Comparison of ENCODE assay signal across 7 cellular contexts in genomic region chr3:97763586-97764148, GRCh38. TPM values are rescaled to one million over a fixed set of nuclear protein-coding genes. Genes with fewer than 3 reads are reported as not detected.
A peak's percentile ranks its signal among the peaks of the same experiment; 100 is the strongest.
DNase-seq lines count a peak whose midpoint lies in the region; ATAC-seq and TF ChIP-seq lines count a peak whose summit lies in the region.

No MANE protein-coding gene starts in this region.

- H2AFZ ChIP-seq in PC-9 = peak overlapping the region; percentile 99

- peak; percentile 0 for ATAC-seq in GM21390 (IDR thresholded peaks at IDR 0.05; ENCODE audit: unreplicated experiment)
- no peak for ATAC-seq in GM18909 (IDR thresholded peaks at IDR 0.05; ENCODE audit: poor library complexity, unreplicated experiment)

- H4K20me1 ChIP-seq in PC-9 (ENCODE audit: insufficient read depth) = no peaks in the 10 kb centered on the region

- H3K27ac ChIP-seq in PC-9 = peak overlapping the region; percentile 28
- H3K27ac ChIP-seq in sigmoid colon = peak overlapping the region; percentile 74 to 83 (median 79)

- H3K27me3 ChIP-seq in PC-9 (ENCODE audit: insufficient read depth, low read depth) = no peaks in the 10 kb centered on the region
- H3K27me3 ChIP-seq in sigmoid colon = no peaks in the 10 kb centered on the region

- TF ChIP-seq CTCF in PC-9 (conservative IDR thresholded peaks at IDR 0.05) = no peak
- TF ChIP-seq CTCF in fibroblast of mammary gland (conservative IDR thresholded peaks at IDR 0.05; ENCODE audit: control insufficient read depth, insufficient read depth, low read depth, low read length) = no peak
- TF ChIP-seq CTCF in sigmoid colon (IDR thresholded peaks at IDR 0.05) = no peak

- no peaks in the 10 kb centered on the region for H3K36me3 ChIP-seq in PC-9 (ENCODE audit: low read depth)
- H3K36me3 ChIP-seq in sigmoid colon = no peaks in the 10 kb centered on the region

- WGBS in sigmoid colon, 2 donors = 57 to 72% methylated on average over 11 of the region's 11 CpGs

- H3K9me2 ChIP-seq in PC-9 (ENCODE audit: insufficient read depth) = no peaks in the 10 kb centered on the region; the same call in 1 of the 2 replicates

- peaks cover 22% of the 10 kb centered on the region for H3K4me1 ChIP-seq in PC-9 (replicated peaks; ENCODE audit: insufficient read depth)
- H3K4me1 ChIP-seq in sigmoid colon = peaks cover 0 to 23% (median 14%) of the 10 kb centered on the region in 4 donors

- H3K9me3 ChIP-seq in PC-9 (ENCODE audit: insufficient read depth, low read depth) = peaks cover 3% of the 10 kb centered on the region; the same call in 1 of the 2 replicates
- no peaks in the 10 kb centered on the region for H3K9me3 ChIP-seq in sigmoid colon

- no peak for TF ChIP-seq EP300 in sigmoid colon (IDR thresholded peaks at IDR 0.05)

- peak overlapping the region; percentile 86 for H3K4me2 ChIP-seq in PC-9

- intact Hi-C loops in PC-9 (cut with micrococcal nuclease; ENCODE audit: unreplicated experiment) = loop anchor here (1.0 kb wide), 1 partner anchor 208 kb away; no protein-coding TSS in a partner anchor
- intact Hi-C loops in sigmoid colon (cut with DNase I) = loop anchor here (10.0 kb wide), 1 partner anchor 761 kb away; the partner anchor contains the start of gene CLDND1

- no peak for TF ChIP-seq POLR2A in sigmoid colon (IDR thresholded peaks at IDR 0.05)

- CTCF ChIA-PET in PC-9 (lab: Charles Lee) = interaction anchor here (1.0 kb wide), 1 partner anchor 45 kb away, joined by 3 read pairs; no protein-coding TSS in a partner anchor

- H3F3A ChIP-seq in PC-9 (ENCODE audit: insufficient read depth, low read depth) = peaks cover 12% of the 10 kb centered on the region; the same call in 1 of the 2 replicates

- POLR2A ChIA-PET in PC-9 (lab: Charles Lee; ENCODE audit: unreplicated experiment) = no interaction called here

- H3K79me2 ChIP-seq in PC-9 (ENCODE audit: low read depth) = peaks cover 19% of the 10 kb centered on the region

- H3K4me3 ChIP-seq in PC-9 (peak overlapping the region; percentile 69), fibroblast of mammary gland (ENCODE audit: control insufficient read depth, low read depth, low read length) (peak overlapping the region; percentile 93), sigmoid colon (peak overlapping the region; percentile 70 to 83 (median 76))

- no TSS peak for BruUV-seq in PC-9 (replicated peaks; lab: Mats Ljungman, UMichigan)

- DNase-seq in PC-9 (no peak), fibroblast of mammary gland (ENCODE audit: low read depth) (no peak), sigmoid colon (no peak), SHP77 (lab: John Stamatoyannopoulos, UW) (no peak)
- no peak for DNase-seq in stimulated activated CD4-positive, alpha-beta T cell treated with anti-CD3 and anti-CD28 coated beads, Interleukin-2, amount 100 ng/mL, for 24 hours

RNA-seq across cellular contexts. Expression of gene ARL6, which starts 0.9 kb away (rescaled TPM):
- total RNA-seq in PC-9 (2021) (10.6 and 14.6 TPM in 2 replicates), sigmoid colon (10 to 100 TPM in 2 of 4 donors, 1 to 10 TPM in 2; 8.6 to 11.1 (median 9.9) TPM)
- polyA plus RNA-seq in sigmoid colon = 1 to 10 TPM in 2 of 3 donors, under 1 TPM in 1; 0.69 to 1.8 (median 1.2) TPM

RNA-seq across cellular contexts. Expression of gene CRYBG3, which starts 58.1 kb away (rescaled TPM):
- total RNA-seq in PC-9 (2021) = 15.5 and 17.2 TPM in 2 replicates
- 10 to 100 TPM; 37.8 to 60.2 (median 43.2) TPM for total RNA-seq in sigmoid colon
- polyA plus RNA-seq in sigmoid colon = 1 to 10 TPM; 3.0 to 7.1 (median 3.2) TPM
